ENCODE assay signal across 12 cellular contexts in the genomic region with DNA sequence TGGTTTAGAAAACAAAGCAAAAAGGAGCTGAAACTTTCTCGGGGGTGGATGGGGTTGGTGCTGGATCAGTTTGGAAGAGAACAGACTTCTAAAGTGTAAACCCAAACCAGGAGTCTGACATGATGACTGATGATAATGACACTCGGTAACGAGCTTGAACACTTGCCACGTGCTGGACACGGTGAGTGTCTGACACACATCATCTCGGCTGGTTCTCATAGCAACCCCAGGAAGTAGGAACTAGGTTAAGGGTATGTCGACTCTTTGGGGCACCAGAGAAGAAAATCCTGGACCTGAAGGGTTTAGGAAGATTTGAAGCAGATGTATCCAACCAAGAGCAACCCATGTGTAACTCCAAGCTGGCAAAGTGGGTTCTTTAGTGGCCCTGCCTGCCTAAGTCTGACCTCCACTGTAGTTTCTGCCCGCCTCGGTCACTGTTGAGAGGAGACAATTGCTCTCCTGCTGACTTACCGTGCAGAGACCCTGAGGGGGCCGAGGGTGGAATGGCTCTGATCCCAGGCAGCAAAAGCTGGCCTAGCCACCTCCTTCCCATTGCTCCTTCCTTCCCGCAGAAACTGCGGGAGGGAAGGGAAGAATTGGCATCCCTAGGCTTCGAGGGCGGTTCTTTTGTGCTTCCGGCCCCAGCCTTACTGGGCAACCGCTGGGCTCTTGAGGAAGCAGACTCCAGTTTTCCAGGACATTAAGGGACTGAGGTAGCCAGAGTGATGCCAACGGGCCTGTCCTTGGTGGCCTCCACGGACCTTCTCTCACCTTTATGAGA.
DNase-seq lines count a peak whose midpoint lies in the region; ATAC-seq lines count a peak whose summit lies in the region.
"Had no signal": no experiment of that assay in that cellular context is flagged by ENCODE, and none has a peak within 500 bp of the region (broad histone marks: within the 10 kb centered on the region; RNA-seq: fewer than 3 reads in every experiment).

No MANE protein-coding gene starts in this region.

- no peaks in the 10 kb centered on the region for H3K27me3 Mint-ChIP-seq in T-helper 2 cell treated with Interferon-gamma antibody and Interleukin-4, amounts not matched to agents 5 μg/mL and 100 μg/mL, for 36 hours (ENCODE audit: low read depth)

- DNase-seq in DMS53 (lab: John Stamatoyannopoulos, UW): peak; percentile 31
- DNase-seq in DMS53 treated with DMSO at 0.1 percent for 48 hours (lab: John Stamatoyannopoulos, UW; ENCODE audit: unreplicated experiment): no peak
- no peak for DNase-seq in T-helper 2 cell treated with Interferon-gamma antibody and Interleukin-4, amounts not matched to agents 5 μg/mL and 100 μg/mL, for 36 hours (ENCODE audit: low spot score)
- peak; percentile 41 for DNase-seq in iris pigment epithelial cell (ENCODE audit: low read depth)
- DNase-seq in stimulated activated CD8-positive, alpha-beta memory T cell treated with anti-CD3 and anti-CD28 coated beads, Interleukin-4, amount 100 ng/mL, for 48 hours: peak; percentile 50
- DNase-seq: 8988T, amniotic stem cell, foreskin fibroblast, T1000 had no signal

- peak overlapping the region; percentile 25 for H3K4me3 Mint-ChIP-seq in T-helper 2 cell treated with Interferon-gamma antibody and Interleukin-4, amounts not matched to agents 5 μg/mL and 100 μg/mL, for 36 hours

- H3K27ac Mint-ChIP-seq in T-helper 2 cell treated with Interferon-gamma antibody and Interleukin-4, amounts not matched to agents 5 μg/mL and 100 μg/mL, for 36 hours: peak overlapping the region; percentile 75

- H3K9me3 Mint-ChIP-seq in T-helper 2 cell treated with Interferon-gamma antibody and Interleukin-4, amounts not matched to agents 5 μg/mL and 100 μg/mL, for 36 hours: no peaks in the 10 kb centered on the region

- H3K4me1 Mint-ChIP-seq in T-helper 2 cell treated with Interferon-gamma antibody and Interleukin-4, amounts not matched to agents 5 μg/mL and 100 μg/mL, for 36 hours (ENCODE audit: low read depth): peaks cover 73% of the 10 kb centered on the region

- peaks cover 10% of the 10 kb centered on the region for H3K36me3 Mint-ChIP-seq in T-helper 2 cell treated with Interferon-gamma antibody and Interleukin-4, amounts not matched to agents 5 μg/mL and 100 μg/mL, for 36 hours (ENCODE audit: low read depth)

- no peak for ATAC-seq in esophagus mucosa
- ATAC-seq in HG02981 (IDR thresholded peaks at IDR 0.05; ENCODE audit: unreplicated experiment): no peak
- no peak for ATAC-seq in HG03520 (IDR thresholded peaks at IDR 0.05; ENCODE audit: unreplicated experiment)

Comparison
In these comparisons a context has a peak if more than half of its experiments do, and no peak if none do; other contexts are left out.
1. DNase-seq: peak in DMS53 (single experiment), iris pigment epithelial cell (single experiment) and stimulated activated CD8-positive, alpha-beta memory T cell treated with anti-CD3 and anti-CD28 coated beads, Interleukin-4, amount 100 ng/mL, for 48 hours (single experiment); none in DMS53 treated with DMSO at 0.1 percent for 48 hours (single experiment) and T-helper 2 cell treated with Interferon-gamma antibody and Interleukin-4, amounts not matched to agents 5 μg/mL and 100 μg/mL, for 36 hours (single experiment).